ENCODE assay signal across 1 cellular context in genomic region chr15:59011262-59011947, GRCh38.
TF ChIP-seq lines count a peak whose summit lies in the region.

No MANE protein-coding gene starts in this region.

TF ChIP-seq in K562, 482 proteins besides CTCF, POLR2A, EP300 and RAD21 (continued from another document):
- TF ChIP-seq ATF2 (CRISPR knock-in tag; IDR thresholded peaks at IDR 0.05) (no peak), THAP12 (CRISPR knock-in tag; IDR thresholded peaks at IDR 0.05) (no peak), STAG1 (CRISPR knock-in tag; IDR thresholded peaks at IDR 0.05; ENCODE audit: borderline replicate concordance) (no peak), ZNF696 (CRISPR knock-in tag; conservative IDR thresholded peaks at IDR 0.05) (no peak), RBM14 (IDR thresholded peaks at IDR 0.05; ENCODE audit: borderline replicate concordance, insufficient read depth, low read depth, low read length) (no peak), HOXB6 (CRISPR knock-in tag; IDR thresholded peaks at IDR 0.05; ENCODE audit: borderline replicate concordance) (no peak), MYBL2 (IDR thresholded peaks at IDR 0.05; ENCODE audit: low read depth) (peak; percentile 45; the same call in 1 of the 2 replicates), MYBL2 (CRISPR knock-in tag; IDR thresholded peaks at IDR 0.05; ENCODE audit: borderline replicate concordance) (no peak), HDAC2 (IDR thresholded peaks at IDR 0.05) (no peak), FOXM1 (IDR thresholded peaks at IDR 0.05; ENCODE audit: low read depth) (peak; percentile 64; the same call in 1 of the 2 replicates), FOXM1 (CRISPR knock-in tag; IDR thresholded peaks at IDR 0.05; ENCODE audit: low read depth) (no peak), ATF4 (CRISPR knock-in tag; IDR thresholded peaks at IDR 0.05) (no peak), RFX5 (IDR thresholded peaks at IDR 0.05; ENCODE audit: low read depth, low read length) (no peak), ZNF584 (CRISPR knock-in tag; IDR thresholded peaks at IDR 0.05; ENCODE audit: low read depth) (no peak), CHAMP1 (IDR thresholded peaks at IDR 0.05) (no peak), CBX8 (IDR thresholded peaks at IDR 0.05; ENCODE audit: borderline replicate concordance, extremely low read depth, low read depth, low read length, poor library complexity, severe bottlenecking) (no peak), SIN3A (IDR thresholded peaks at IDR 0.05; ENCODE audit: borderline replicate concordance in 2 of 2, control insufficient read depth in 1 of 2, low read depth in 2 of 2, low read length in 2 of 2) (no peak), ADNP (tag; IDR thresholded peaks at IDR 0.05) (no peak), SMARCA4 (IDR thresholded peaks at IDR 0.05) (0 out of 2 replicates have a peak, but pooled peaks have one; percentile 25), ZNF224 (CRISPR knock-in tag; IDR thresholded peaks at IDR 0.05) (no peak), MITF (IDR thresholded peaks at IDR 0.05) (no peak), PURB (CRISPR knock-in tag; IDR thresholded peaks at IDR 0.05; ENCODE audit: low read depth) (no peak), MEIS2 (IDR thresholded peaks at IDR 0.05; ENCODE audit: partially characterized antibody) (peak; percentile 40), NELFE (IDR thresholded peaks at IDR 0.05; ENCODE audit: insufficient read depth, insufficient read length) (no peak), BMI1 (IDR thresholded peaks at IDR 0.05; ENCODE audit: low read length) (no peak), ZBTB9 (CRISPR knock-in tag; IDR thresholded peaks at IDR 0.05) (no peak), JUND (IDR thresholded peaks at IDR 0.05; ENCODE audit: borderline replicate concordance, low read depth, low read length) (0 out of 2 replicates have a peak, but pooled peaks have one; percentile 9), JUND (tag; IDR thresholded peaks at IDR 0.05; ENCODE audit: borderline replicate concordance, low read depth, low read length) (no peak), GATA2 (CRISPR knock-in tag; IDR thresholded peaks at IDR 0.05) (no peak), TBL1XR1 (IDR thresholded peaks at IDR 0.05; ENCODE audit: low read length in 2 of 2) (no peak), ZMIZ1 (IDR thresholded peaks at IDR 0.05; ENCODE audit: low read depth in 2 of 2, low read length in 2 of 2) (no peak), E2F3 (CRISPR knock-in tag; IDR thresholded peaks at IDR 0.05) (no peak), CC2D1A (IDR thresholded peaks at IDR 0.05) (no peak), NBN (IDR thresholded peaks at IDR 0.05; ENCODE audit: low read depth) (0 out of 2 replicates have a peak, but pooled peaks have one; percentile 21), HINFP (tag; conservative IDR thresholded peaks at IDR 0.05; ENCODE audit: low read depth) (no peak), CTBP1 (IDR thresholded peaks at IDR 0.05; ENCODE audit: borderline replicate concordance) (no peak), KAT2B (IDR thresholded peaks at IDR 0.05; ENCODE audit: low read depth, low read length) (no peak), ZNF133 (CRISPR knock-in tag; IDR thresholded peaks at IDR 0.05) (no peak), MIER1 (IDR thresholded peaks at IDR 0.05; ENCODE audit: low read depth) (no peak), MBD1 (CRISPR knock-in tag; IDR thresholded peaks at IDR 0.05) (no peak), ZNF551 (CRISPR knock-in tag; IDR thresholded peaks at IDR 0.05) (no peak), CBX3 (IDR thresholded peaks at IDR 0.05; ENCODE audit: borderline replicate concordance in 1 of 2, low read length in 2 of 2) (no peak), MXI1 (IDR thresholded peaks at IDR 0.05; ENCODE audit: low read depth, low read length) (no peak), ZNF324 (CRISPR knock-in tag; IDR thresholded peaks at IDR 0.05) (no peak)
TF ChIP-seq in K562: peak in this region for 11.
